In the genomic region with DNA sequence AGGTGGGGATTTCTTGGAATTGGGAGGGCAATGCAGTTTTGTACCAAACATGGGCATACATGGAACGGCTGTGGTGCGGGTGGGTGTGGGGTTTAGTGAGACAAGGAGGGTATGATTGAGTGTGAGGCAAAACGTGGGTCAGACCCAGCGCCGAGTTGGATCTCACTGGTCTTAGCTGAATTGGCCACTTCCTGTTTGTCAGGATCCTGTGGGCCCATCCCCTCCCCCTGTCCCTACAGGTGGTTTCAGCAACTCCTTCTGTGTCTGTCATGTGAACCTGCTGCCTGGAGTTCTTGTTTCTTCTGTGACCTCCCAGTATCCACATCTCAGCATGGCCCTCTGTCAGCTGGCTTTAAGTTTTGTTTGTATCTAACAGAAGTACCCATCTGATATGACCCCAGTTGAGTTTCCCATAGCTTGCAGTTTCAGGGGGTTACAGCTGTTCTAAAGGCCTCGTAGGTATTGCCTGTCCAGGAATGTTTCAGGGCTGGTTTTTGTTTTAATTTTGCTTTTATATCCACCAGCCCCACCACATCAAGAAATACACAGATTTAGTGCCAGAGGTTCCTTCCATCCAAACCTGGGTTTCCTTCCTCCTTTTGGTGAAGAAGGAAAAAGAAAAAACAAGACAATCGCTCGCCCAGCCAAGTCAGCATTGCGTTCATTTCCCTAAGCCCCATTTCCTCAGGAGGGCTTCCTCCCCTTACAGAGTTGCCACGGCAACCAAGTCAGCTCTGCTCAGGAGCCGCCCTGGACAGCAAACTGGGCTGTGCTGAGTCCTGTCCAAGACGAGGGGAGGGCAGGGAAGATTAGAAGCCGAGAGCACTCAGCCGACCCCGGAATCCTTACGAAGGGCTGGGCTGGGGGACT, we compare ENCODE assay signal across 9 cellular contexts. TPM values are rescaled to one million over a fixed set of nuclear protein-coding genes. Genes with fewer than 3 reads are reported as not detected.
DNase-seq lines count a peak whose midpoint lies in the region; ATAC-seq and TF ChIP-seq lines count a peak whose summit lies in the region.
"Had no signal": no experiment of that assay in that cellular context is flagged by ENCODE, and none has a peak within 500 bp of the region (broad histone marks: within the 10 kb centered on the region; RNA-seq: fewer than 3 reads in every experiment).

No MANE protein-coding gene starts in this region.

- H3K27me3 Mint-ChIP-seq in T-helper 1 cell treated with Interleukin-12 subunit alpha and Interleukin-12 subunit beta and Interleukin-4 antibody, amounts not matched to agents 30 μg/mL and 1 μg/mL, for 36 hours (ENCODE audit: low read depth): no peaks in the 10 kb centered on the region
- H3K27me3 Mint-ChIP-seq in glutamatergic neuron (ENCODE audit: unreplicated experiment): peaks cover 6% of the 10 kb centered on the region

- no peak for TF ChIP-seq CTCF in glutamatergic neuron (IDR thresholded peaks at IDR 0.05; ENCODE audit: partially characterized antibody, unreplicated experiment)

- peak overlapping the region; percentile 89 for H3K27ac Mint-ChIP-seq in T-helper 1 cell treated with Interleukin-12 subunit alpha and Interleukin-12 subunit beta and Interleukin-4 antibody, amounts not matched to agents 30 μg/mL and 1 μg/mL, for 36 hours
- H3K27ac Mint-ChIP-seq in glutamatergic neuron (ENCODE audit: unreplicated experiment): no peak overlapping the region

- intact Hi-C loops in sciatic nerve (cut with DNase I): no loop called here

- ATAC-seq in HG02678 (IDR thresholded peaks at IDR 0.05; ENCODE audit: unreplicated experiment) (peak; percentile 63), sciatic nerve (peak; percentile 62), HG03280 (IDR thresholded peaks at IDR 0.05; ENCODE audit: unreplicated experiment) (no peak)

- DNase-seq in glutamatergic neuron (peak; percentile 38), sciatic nerve (ENCODE audit: low spot score) (no peak), RKO (ENCODE audit: low spot score) (no peak), NCI-H2196 treated with DMSO at 0.1 percent for 48 hours (lab: John Stamatoyannopoulos, UW; ENCODE audit: unreplicated experiment) (no peak), hippocampal formation (lab: John Stamatoyannopoulos, UW) (no peak)

- peaks cover 61% of the 10 kb centered on the region for H3K36me3 Mint-ChIP-seq in T-helper 1 cell treated with Interleukin-12 subunit alpha and Interleukin-12 subunit beta and Interleukin-4 antibody, amounts not matched to agents 30 μg/mL and 1 μg/mL, for 36 hours (ENCODE audit: low read depth)
- H3K36me3 Mint-ChIP-seq in glutamatergic neuron (ENCODE audit: unreplicated experiment): no peaks in the 10 kb centered on the region

- H3K4me3 Mint-ChIP-seq in T-helper 1 cell treated with Interleukin-12 subunit alpha and Interleukin-12 subunit beta and Interleukin-4 antibody, amounts not matched to agents 30 μg/mL and 1 μg/mL, for 36 hours: peak overlapping the region; percentile 61
- no peak overlapping the region for H3K4me3 Mint-ChIP-seq in glutamatergic neuron (ENCODE audit: unreplicated experiment)

- H3K9me3 Mint-ChIP-seq in T-helper 1 cell treated with Interleukin-12 subunit alpha and Interleukin-12 subunit beta and Interleukin-4 antibody, amounts not matched to agents 30 μg/mL and 1 μg/mL, for 36 hours: no peaks in the 10 kb centered on the region
- peaks cover 2% of the 10 kb centered on the region for H3K9me3 Mint-ChIP-seq in glutamatergic neuron (ENCODE audit: unreplicated experiment)

- H3K4me1 Mint-ChIP-seq in T-helper 1 cell treated with Interleukin-12 subunit alpha and Interleukin-12 subunit beta and Interleukin-4 antibody, amounts not matched to agents 30 μg/mL and 1 μg/mL, for 36 hours (ENCODE audit: low read depth): peaks cover 54% of the 10 kb centered on the region
- H3K4me1 Mint-ChIP-seq in glutamatergic neuron (ENCODE audit: low read depth, unreplicated experiment): peaks cover 7% of the 10 kb centered on the region

RNA-seq across cellular contexts. Expression of gene APOL1, which starts 6.1 kb away (rescaled TPM):
- total RNA-seq in glutamatergic neuron (ENCODE audit: unreplicated experiment) (not detected), sciatic nerve (35.3 TPM)

RNA-seq across cellular contexts. Expression of gene APOL2, which starts 19.7 kb away (rescaled TPM):
- total RNA-seq in glutamatergic neuron (ENCODE audit: unreplicated experiment) (not detected), sciatic nerve (65.8 TPM)

RNA-seq across cellular contexts. Expression of gene APOL4, which starts 57.4 kb away (rescaled TPM):
- not detected for total RNA-seq in glutamatergic neuron (ENCODE audit: unreplicated experiment)
- 9.8 TPM for total RNA-seq in sciatic nerve
- total RNA-seq: HT1080 had no signal

Comparison
In these comparisons a context has a peak if more than half of its experiments do, and no peak if none do; other contexts are left out.
1. RNA of gene APOL1, which starts 6.1 kb away (total RNA-seq): 35.3 TPM in sciatic nerve (single experiment); not detected in glutamatergic neuron (single experiment); every median in the first group is over 10 times any median in the second.
2. RNA of gene APOL2, which starts 19.7 kb away (total RNA-seq): 65.8 TPM in sciatic nerve (single experiment); not detected in glutamatergic neuron (single experiment); every median in the first group is over 10 times any median in the second.
3. RNA of gene APOL4, which starts 57.4 kb away (total RNA-seq): 9.8 TPM in sciatic nerve (single experiment); not detected in glutamatergic neuron (single experiment); every median in the first group is over 10 times any median in the second.